8 cellular contexts compared by ENCODE assay signal in the genomic region with DNA sequence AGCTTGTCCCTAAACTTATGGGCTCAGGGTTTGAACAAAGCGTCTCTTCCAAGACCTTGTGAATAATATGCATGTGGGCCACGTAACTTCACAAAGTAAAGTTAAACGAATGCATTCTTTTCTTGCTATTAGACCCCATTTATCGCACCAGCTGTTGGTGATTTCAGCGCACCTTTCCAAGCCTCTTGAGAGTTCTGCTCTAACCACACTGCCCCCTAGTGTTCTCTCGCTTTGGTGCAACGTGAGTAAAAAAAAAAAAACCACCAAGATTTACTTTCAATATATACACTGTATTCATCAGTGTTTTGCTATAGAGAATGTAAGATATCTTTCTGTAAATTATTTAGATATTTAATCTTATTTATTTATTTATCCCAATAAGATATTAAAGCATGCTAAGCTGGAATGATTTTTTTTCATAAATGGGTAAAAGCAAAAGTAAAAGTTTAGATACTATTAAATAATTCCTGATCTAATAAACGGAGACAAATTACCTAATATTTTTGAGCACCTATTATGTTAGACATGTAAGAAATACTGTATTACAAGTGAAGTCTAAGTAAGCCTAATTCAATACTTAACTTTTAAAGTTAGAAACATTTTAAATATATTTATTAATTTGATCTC.
DNase-seq lines count a peak whose midpoint lies in the region; ATAC-seq and TF ChIP-seq lines count a peak whose summit lies in the region.

No MANE protein-coding gene starts in this region.

- H3K9ac ChIP-seq in IMR-90 (ENCODE audit: low read depth, low read length) = no peak overlapping the region

- H3K4me1 ChIP-seq in IMR-90 (ENCODE audit: control insufficient read depth, insufficient read depth, low read length) (no peaks in the 10 kb centered on the region), PC-9 (replicated peaks; ENCODE audit: insufficient read depth) (no peaks in the 10 kb centered on the region), prostate gland (replicated peaks) (no peaks in the 10 kb centered on the region)

- POLR2A ChIA-PET in IMR-90 (lab: Charles Lee; ENCODE audit: unreplicated experiment) (no interaction called here), PC-9 (lab: Charles Lee; ENCODE audit: unreplicated experiment) (interaction anchor here (0.5 kb wide), 1 partner anchor 744 kb away, joined by 4 read pairs; no protein-coding TSS in a partner anchor)

- H3K18ac ChIP-seq in IMR-90 (ENCODE audit: low read depth, low read length) = no peak overlapping the region

- H3K27me3 Mint-ChIP-seq in activated T-helper 17 cell treated with anti-CD3 and anti-CD28 coated beads, Interleukin-2, amount 50 U/mL, for 72 hours = no peaks in the 10 kb centered on the region

- H2BK5ac ChIP-seq in IMR-90 (ENCODE audit: low read depth, low read length, poor library complexity, severe bottlenecking) = no peak overlapping the region

- H3K4me1 Mint-ChIP-seq in activated T-helper 17 cell treated with anti-CD3 and anti-CD28 coated beads, Interleukin-2, amount 50 U/mL, for 72 hours = no peaks in the 10 kb centered on the region

- H3K9me3 Mint-ChIP-seq in activated T-helper 17 cell treated with anti-CD3 and anti-CD28 coated beads, Interleukin-2, amount 50 U/mL, for 72 hours = no peaks in the 10 kb centered on the region

- H3K9me1 ChIP-seq in IMR-90 (ENCODE audit: insufficient read depth, low read length) = no peaks in the 10 kb centered on the region

- H3K14ac ChIP-seq in IMR-90 (replicated peaks; ENCODE audit: low read depth, low read length) = no peak overlapping the region

- peak; percentile 74 for ATAC-seq in GM18867 (IDR thresholded peaks at IDR 0.05; ENCODE audit: unreplicated experiment)
- ATAC-seq in IMR-90 (ENCODE audit: low read depth) = peak; percentile 72
- peak; percentile 69 for ATAC-seq in activated T-helper 17 cell treated with anti-CD3 and anti-CD28 coated beads, Interleukin-2, amount 50 U/mL, for 72 hours (replicated peaks)

- H3K4me2 ChIP-seq in IMR-90 (ENCODE audit: low read depth, low read length) (peak overlapping the region; percentile 14; the same call in 1 of the 2 replicates), PC-9 (no peak overlapping the region)

- no peak overlapping the region for H3K23ac ChIP-seq in IMR-90 (ENCODE audit: low read depth, low read length)

- intact Hi-C loops in IMR-90 (cut with micrococcal nuclease) (loop anchor here (1.0 to 5.0 kb wide), 3 partner anchors 122 to 543 kb away; partner anchors contain the start of gene TGIF1), PC-9 (cut with micrococcal nuclease; ENCODE audit: unreplicated experiment) (loop anchor here (1.0 to 5.0 kb wide), 6 partner anchors 123 to 1062 kb away; partner anchors contain the start of gene MYL12B), prostate gland (cut with DNase I) (loop anchor here (2.0 to 5.0 kb wide), 3 partner anchors 223 to 713 kb away; no protein-coding TSS in a partner anchor)

- H4K20me1 ChIP-seq in IMR-90 (ENCODE audit: insufficient read depth, low read length) = no peaks in the 10 kb centered on the region
- H4K20me1 ChIP-seq in PC-9 (ENCODE audit: insufficient read depth) = no peaks in the 10 kb centered on the region

- CTCF ChIA-PET in IMR-90 (lab: Yijun Ruan, JAX) = interaction anchor here (0.5 to 4.3 kb wide), 32 partner anchors 10 to 718 kb away, joined by 3 to 39 read pairs (median 4); no protein-coding TSS in a partner anchor
- CTCF ChIA-PET in PC-9 (lab: Charles Lee) = interaction anchor here (0.6 to 1.4 kb wide), 11 partner anchors 8 to 1495 kb away, joined by 3 to 8 read pairs (median 4); no protein-coding TSS in a partner anchor

- in situ Hi-C loops in IMR-90 (cut with MboI; ENCODE audit: low sequenced_read_pairs) = no loop called here

- H2AFZ ChIP-seq in IMR-90 (replicated peaks; ENCODE audit: low read length, poor library complexity) (no peak overlapping the region), PC-9 (no peak overlapping the region)

- no peaks in the 10 kb centered on the region for H3K9me2 ChIP-seq in PC-9 (ENCODE audit: insufficient read depth)

- no peak overlapping the region for H2BK20ac ChIP-seq in IMR-90 (ENCODE audit: low read depth, low read length)

- no peak overlapping the region; the same call in 1 of the 2 replicates for H3K56ac ChIP-seq in IMR-90 (ENCODE audit: extremely low read depth, insufficient read depth, low read length)

- H3F3A ChIP-seq in PC-9 (ENCODE audit: insufficient read depth, low read depth) = no peaks in the 10 kb centered on the region

- no peak overlapping the region for H3K27ac Mint-ChIP-seq in activated T-helper 17 cell treated with anti-CD3 and anti-CD28 coated beads, Interleukin-2, amount 50 U/mL, for 72 hours

- no peak overlapping the region for H2AK5ac ChIP-seq in IMR-90 (ENCODE audit: low read depth, low read length)

- peak; percentile 76 for TF ChIP-seq RAD21 in IMR-90 (IDR thresholded peaks at IDR 0.05; ENCODE audit: low read length)

- no peak overlapping the region for H4K8ac ChIP-seq in IMR-90 (ENCODE audit: low read depth in 2 of 2, low read length in 2 of 2)

- H3K9me3 ChIP-seq in IMR-90 (ENCODE audit: control insufficient read depth, insufficient read depth, low read length) (no peaks in the 10 kb centered on the region), PC-9 (ENCODE audit: insufficient read depth, low read depth) (no peaks in the 10 kb centered on the region), prostate gland (no peaks in the 10 kb centered on the region)

- H3K36me3 ChIP-seq in IMR-90 (ENCODE audit: control insufficient read depth, insufficient read depth, low read length) (no peaks in the 10 kb centered on the region), PC-9 (ENCODE audit: low read depth) (no peaks in the 10 kb centered on the region), prostate gland (no peaks in the 10 kb centered on the region)

- H3K36me3 Mint-ChIP-seq in activated T-helper 17 cell treated with anti-CD3 and anti-CD28 coated beads, Interleukin-2, amount 50 U/mL, for 72 hours (ENCODE audit: low read depth) = no peaks in the 10 kb centered on the region

- H3K27ac ChIP-seq in IMR-90 (ENCODE audit: insufficient read depth, low read length) (no peak overlapping the region), PC-9 (no peak overlapping the region), prostate gland (no peak overlapping the region)

- dilution Hi-C loops in IMR-90 (cut with HindIII; ENCODE audit: low sequenced_read_pairs, unreplicated experiment) = no loop called here

- DNase-seq in AG09319 (ENCODE audit: extremely low read depth, low read depth) (peak; percentile 38), IMR-90 (peak; percentile 82), PC-9 (peak in 1 of 2 experiments; percentile 45), germinal center (ENCODE audit: low spot score) (peak; percentile 14), prostate gland (ENCODE audit: low spot score) (peak; percentile 44), HPDE6-E6E7 (ENCODE audit: extremely low spot score) (no peak)

- H3K27me3 ChIP-seq in IMR-90 (ENCODE audit: control insufficient read depth, insufficient read depth, low read length) (no peaks in the 10 kb centered on the region), PC-9 (ENCODE audit: insufficient read depth, low read depth) (no peaks in the 10 kb centered on the region), prostate gland (replicated peaks; ENCODE audit: insufficient read depth) (no peaks in the 10 kb centered on the region)

- no peak overlapping the region for H2BK120ac ChIP-seq in IMR-90 (ENCODE audit: low read depth, low read length)

- no peak overlapping the region for H4K5ac ChIP-seq in IMR-90 (ENCODE audit: low read depth, low read length)

- no peak overlapping the region for H2AK9ac ChIP-seq in IMR-90 (replicated peaks; ENCODE audit: low read depth, low read length, poor library complexity)

- peak overlapping the region; percentile 32; the same call in 1 of the 3 replicates for H2BK15ac ChIP-seq in IMR-90 (ENCODE audit: low read depth, low read length)

- TF ChIP-seq POLR2A in IMR-90 (IDR thresholded peaks at IDR 0.05; ENCODE audit: low read depth, low read length) (no peak), prostate gland (IDR thresholded peaks at IDR 0.05) (no peak)

- H3K4me3 ChIP-seq in IMR-90 (ENCODE audit: insufficient read depth, low read depth, low read length) (no peak overlapping the region), PC-9 (no peak overlapping the region), prostate gland (no peak overlapping the region)

- no peaks in the 10 kb centered on the region for H3K79me2 ChIP-seq in PC-9 (ENCODE audit: low read depth)

- no peak overlapping the region for H3K4me3 Mint-ChIP-seq in activated T-helper 17 cell treated with anti-CD3 and anti-CD28 coated beads, Interleukin-2, amount 50 U/mL, for 72 hours

- 6% methylated on average over 3 of the region's 8 CpGs; no CpG with 5 or more reads in 1 of the 2 experiments for WGBS in IMR-90 (ENCODE audit: extremely low coverage in 2 of 2, insufficient read length in 1 of 2), 2 experiments
- 13% methylated on average over 8 of the region's 8 CpGs for WGBS in prostate gland

- TF ChIP-seq CTCF in AG09319 (IDR thresholded peaks at IDR 0.05; ENCODE audit: low read depth, low read length) (peak; percentile 91), IMR-90 (conservative IDR thresholded peaks at IDR 0.05; ENCODE audit: low read depth, low read length) (peak; percentile 80), PC-9 (conservative IDR thresholded peaks at IDR 0.05) (peak; percentile 89), prostate gland (IDR thresholded peaks at IDR 0.05) (peak; percentile 55 to 73 (median 60))

- no TSS peak for BruUV-seq in IMR-90 (replicated peaks; lab: Mats Ljungman, UMichigan)
- no TSS peak for BruUV-seq in PC-9 (replicated peaks; lab: Mats Ljungman, UMichigan)

- H3K4ac ChIP-seq in IMR-90 (ENCODE audit: low read depth, low read length) = no peak overlapping the region

- H4K91ac ChIP-seq in IMR-90 (ENCODE audit: insufficient read depth, low read depth, low read length) = no peak overlapping the region

- no peaks in the 10 kb centered on the region for H3K79me1 ChIP-seq in IMR-90 (ENCODE audit: low read depth in 1 of 2, low read length in 2 of 2)

TF ChIP-seq in IMR-90, 13 proteins besides CTCF, POLR2A, EP300 and RAD21:
- TF ChIP-seq RFX5 (IDR thresholded peaks at IDR 0.05; ENCODE audit: low read depth, low read length) (no peak), SMC3 (IDR thresholded peaks at IDR 0.05; ENCODE audit: low read depth, low read length) (peak; percentile 71)
